Comparison of ENCODE assay signal across 2 cellular contexts in the genomic region with DNA sequence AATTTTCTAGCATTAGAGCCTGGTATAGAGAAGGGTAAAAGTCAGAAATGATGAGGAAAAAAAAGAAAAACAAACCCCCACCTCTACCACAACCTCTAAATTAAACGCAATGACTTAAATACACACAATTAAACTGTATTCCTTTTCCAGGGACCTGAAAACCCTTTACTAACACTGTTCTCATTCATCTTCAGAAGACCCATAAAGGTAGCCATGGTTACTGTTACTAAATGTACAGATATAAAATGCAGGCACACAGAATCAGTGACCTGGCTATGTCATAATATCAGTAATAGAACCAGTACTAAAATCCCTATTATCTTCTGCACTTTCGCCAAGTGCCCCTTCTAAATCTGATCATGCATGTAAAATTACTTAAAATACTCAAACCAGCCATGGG.
TF ChIP-seq lines count a peak whose summit lies in the region.

No MANE protein-coding gene starts in this region.

TF ChIP-seq in SK-N-SH, 30 proteins besides CTCF, POLR2A, EP300 and RAD21:
- TF ChIP-seq ELF1 (IDR thresholded peaks at IDR 0.05), result no peak
- no peak for TF ChIP-seq POLR2AphosphoS5 (IDR thresholded peaks at IDR 0.05; ENCODE audit: low read depth, low read length)
- TF ChIP-seq, protein P1, sequence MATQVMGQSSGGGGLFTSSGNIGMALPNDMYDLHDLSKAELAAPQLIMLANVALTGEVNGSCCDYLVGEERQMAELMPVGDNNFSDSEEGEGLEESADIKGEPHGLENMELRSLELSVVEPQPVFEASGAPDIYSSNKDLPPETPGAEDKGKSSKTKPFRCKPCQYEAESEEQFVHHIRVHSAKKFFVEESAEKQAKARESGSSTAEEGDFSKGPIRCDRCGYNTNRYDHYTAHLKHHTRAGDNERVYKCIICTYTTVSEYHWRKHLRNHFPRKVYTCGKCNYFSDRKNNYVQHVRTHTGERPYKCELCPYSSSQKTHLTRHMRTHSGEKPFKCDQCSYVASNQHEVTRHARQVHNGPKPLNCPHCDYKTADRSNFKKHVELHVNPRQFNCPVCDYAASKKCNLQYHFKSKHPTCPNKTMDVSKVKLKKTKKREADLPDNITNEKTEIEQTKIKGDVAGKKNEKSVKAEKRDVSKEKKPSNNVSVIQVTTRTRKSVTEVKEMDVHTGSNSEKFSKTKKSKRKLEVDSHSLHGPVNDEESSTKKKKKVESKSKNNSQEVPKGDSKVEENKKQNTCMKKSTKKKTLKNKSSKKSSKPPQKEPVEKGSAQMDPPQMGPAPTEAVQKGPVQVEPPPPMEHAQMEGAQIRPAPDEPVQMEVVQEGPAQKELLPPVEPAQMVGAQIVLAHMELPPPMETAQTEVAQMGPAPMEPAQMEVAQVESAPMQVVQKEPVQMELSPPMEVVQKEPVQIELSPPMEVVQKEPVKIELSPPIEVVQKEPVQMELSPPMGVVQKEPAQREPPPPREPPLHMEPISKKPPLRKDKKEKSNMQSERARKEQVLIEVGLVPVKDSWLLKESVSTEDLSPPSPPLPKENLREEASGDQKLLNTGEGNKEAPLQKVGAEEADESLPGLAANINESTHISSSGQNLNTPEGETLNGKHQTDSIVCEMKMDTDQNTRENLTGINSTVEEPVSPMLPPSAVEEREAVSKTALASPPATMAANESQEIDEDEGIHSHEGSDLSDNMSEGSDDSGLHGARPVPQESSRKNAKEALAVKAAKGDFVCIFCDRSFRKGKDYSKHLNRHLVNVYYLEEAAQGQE (IDR thresholded peaks at IDR 0.05; ENCODE audit: low read depth, low read length), result no peak
- no peak for TF ChIP-seq SIN3A (IDR thresholded peaks at IDR 0.05; ENCODE audit: borderline replicate concordance, low read depth, low read length)
- no peak for TF ChIP-seq FOXM1 (IDR thresholded peaks at IDR 0.05; ENCODE audit: low read depth)
- TF ChIP-seq, protein P2, sequence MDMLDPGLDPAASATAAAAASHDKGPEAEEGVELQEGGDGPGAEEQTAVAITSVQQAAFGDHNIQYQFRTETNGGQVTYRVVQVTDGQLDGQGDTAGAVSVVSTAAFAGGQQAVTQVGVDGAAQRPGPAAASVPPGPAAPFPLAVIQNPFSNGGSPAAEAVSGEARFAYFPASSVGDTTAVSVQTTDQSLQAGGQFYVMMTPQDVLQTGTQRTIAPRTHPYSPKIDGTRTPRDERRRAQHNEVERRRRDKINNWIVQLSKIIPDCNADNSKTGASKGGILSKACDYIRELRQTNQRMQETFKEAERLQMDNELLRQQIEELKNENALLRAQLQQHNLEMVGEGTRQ (IDR thresholded peaks at IDR 0.05; ENCODE audit: borderline replicate concordance, low read depth, low read length), result no peak
- TF ChIP-seq, protein P3, sequence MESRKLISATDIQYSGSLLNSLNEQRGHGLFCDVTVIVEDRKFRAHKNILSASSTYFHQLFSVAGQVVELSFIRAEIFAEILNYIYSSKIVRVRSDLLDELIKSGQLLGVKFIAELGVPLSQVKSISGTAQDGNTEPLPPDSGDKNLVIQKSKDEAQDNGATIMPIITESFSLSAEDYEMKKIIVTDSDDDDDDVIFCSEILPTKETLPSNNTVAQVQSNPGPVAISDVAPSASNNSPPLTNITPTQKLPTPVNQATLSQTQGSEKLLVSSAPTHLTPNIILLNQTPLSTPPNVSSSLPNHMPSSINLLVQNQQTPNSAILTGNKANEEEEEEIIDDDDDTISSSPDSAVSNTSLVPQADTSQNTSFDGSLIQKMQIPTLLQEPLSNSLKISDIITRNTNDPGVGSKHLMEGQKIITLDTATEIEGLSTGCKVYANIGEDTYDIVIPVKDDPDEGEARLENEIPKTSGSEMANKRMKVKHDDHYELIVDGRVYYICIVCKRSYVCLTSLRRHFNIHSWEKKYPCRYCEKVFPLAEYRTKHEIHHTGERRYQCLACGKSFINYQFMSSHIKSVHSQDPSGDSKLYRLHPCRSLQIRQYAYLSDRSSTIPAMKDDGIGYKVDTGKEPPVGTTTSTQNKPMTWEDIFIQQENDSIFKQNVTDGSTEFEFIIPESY (IDR thresholded peaks at IDR 0.05; ENCODE audit: borderline replicate concordance, low read depth), result no peak
- no peak for TF ChIP-seq RXRA (IDR thresholded peaks at IDR 0.05; ENCODE audit: borderline replicate concordance, low read depth)
- TF ChIP-seq EZH2phosphoT487 (IDR thresholded peaks at IDR 0.05; ENCODE audit: borderline replicate concordance, low read depth), result no peak
- no peak for TF ChIP-seq YY1 (IDR thresholded peaks at IDR 0.05; ENCODE audit: low read depth)
- no peak for TF ChIP-seq MEF2A (IDR thresholded peaks at IDR 0.05; ENCODE audit: borderline replicate concordance, low read depth)
- no peak for TF ChIP-seq FOXJ3 (CRISPR knock-in tag; IDR thresholded peaks at IDR 0.05)
- no peak for TF ChIP-seq TAF1 (IDR thresholded peaks at IDR 0.05; ENCODE audit: borderline replicate concordance, low read depth, low read length)
- TF ChIP-seq RFX5 (IDR thresholded peaks at IDR 0.05; ENCODE audit: low read length), result no peak
- no peak for TF ChIP-seq SMC3 (IDR thresholded peaks at IDR 0.05; ENCODE audit: low read depth, low read length)
- TF ChIP-seq, protein P4, sequence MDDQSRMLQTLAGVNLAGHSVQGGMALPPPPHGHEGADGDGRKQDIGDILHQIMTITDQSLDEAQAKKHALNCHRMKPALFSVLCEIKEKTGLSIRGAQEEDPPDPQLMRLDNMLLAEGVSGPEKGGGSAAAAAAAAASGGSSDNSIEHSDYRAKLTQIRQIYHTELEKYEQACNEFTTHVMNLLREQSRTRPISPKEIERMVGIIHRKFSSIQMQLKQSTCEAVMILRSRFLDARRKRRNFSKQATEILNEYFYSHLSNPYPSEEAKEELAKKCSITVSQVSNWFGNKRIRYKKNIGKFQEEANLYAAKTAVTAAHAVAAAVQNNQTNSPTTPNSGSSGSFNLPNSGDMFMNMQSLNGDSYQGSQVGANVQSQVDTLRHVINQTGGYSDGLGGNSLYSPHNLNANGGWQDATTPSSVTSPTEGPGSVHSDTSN (IDR thresholded peaks at IDR 0.05), result no peak

TF ChIP-seq in SK-N-SH treated with all-trans-retinoic acid at 6 μM for 48 hours, 23 proteins besides CTCF, POLR2A, EP300 and RAD21:
- TF ChIP-seq ARNTL (CRISPR knock-in tag; IDR thresholded peaks at IDR 0.05; ENCODE audit: borderline replicate concordance, low read depth), result no peak
